In genomic region chr11:33930317-33931021, GRCh38 we compare ENCODE assay signal across 9 cellular contexts. TPM values are rescaled to one million over a fixed set of nuclear protein-coding genes. Genes with fewer than 3 reads are reported as not detected.
DNase-seq lines count a peak whose midpoint lies in the region; ATAC-seq, FAIRE-seq and TF ChIP-seq lines count a peak whose summit lies in the region.
"Had no signal": no experiment of that assay in that cellular context is flagged by ENCODE, and none has a peak within 500 bp of the region (broad histone marks: within the 10 kb centered on the region; RNA-seq: fewer than 3 reads in every experiment).

No MANE protein-coding gene starts in this region.

- no peaks in the 10 kb centered on the region for H3K4me1 ChIP-seq in rectal smooth muscle tissue (ENCODE audit: control insufficient read depth, insufficient read depth, low read length)

- H3K36me3 Mint-ChIP-seq in activated CD4-positive, alpha-beta T cell treated with anti-CD3 and anti-CD28 coated beads for 36 hours (ENCODE audit: low read depth) = no peaks in the 10 kb centered on the region

- POLR2A ChIA-PET in activated CD4-positive, alpha-beta T cell treated with anti-CD3 and anti-CD28 coated beads for 36 hours (lab: Charles Lee) = no interaction called here

- H3K36me3 ChIP-seq in SK-N-MC (ENCODE audit: insufficient read depth, low read length) (no peaks in the 10 kb centered on the region), rectal smooth muscle tissue (ENCODE audit: control insufficient read depth, insufficient read depth, low read length) (no peaks in the 10 kb centered on the region)

- CTCF ChIA-PET in activated CD4-positive, alpha-beta T cell treated with anti-CD3 and anti-CD28 coated beads for 36 hours (lab: Charles Lee) = interaction anchor here (0.5 to 1.6 kb wide), 4 partner anchors 13 to 470 kb away, joined by 3 to 5 read pairs (median 3); no protein-coding TSS in a partner anchor

- DNase-seq in GM12891 (ENCODE audit: insufficient read length, low spot score) = no peak
- peak; percentile 99 for DNase-seq in SK-N-MC (ENCODE audit: low read depth, low spot score)
- peak; percentile 42 for DNase-seq in globus pallidus (ENCODE audit: low spot score)
- no peak for DNase-seq in NCI-H1092 (lab: John Stamatoyannopoulos, UW)
- DNase-seq in activated CD4-positive, alpha-beta T cell treated with anti-CD3 and anti-CD28 coated beads for 36 hours = no peak
- DNase-seq: activated naive CD8-positive, alpha-beta T cell treated with anti-CD3 and anti-CD28 coated beads, Interleukin-2, amount 10 ng/mL, durations not matched to agents 7 days and 5 days had no signal

- FAIRE-seq in GM12891 (lab: Jason Lieb, UNC) = peak; percentile 9

- H3K9me3 ChIP-seq in SK-N-MC (ENCODE audit: low read depth, low read length) = no peaks in the 10 kb centered on the region

- ATAC-seq in activated CD4-positive, alpha-beta T cell treated with anti-CD3 and anti-CD28 coated beads for 36 hours = no peak
- no peak for ATAC-seq in GM18502 (IDR thresholded peaks at IDR 0.05; ENCODE audit: poor library complexity, unreplicated experiment)
- ATAC-seq in GM21390 (IDR thresholded peaks at IDR 0.05; ENCODE audit: unreplicated experiment) = no peak

- H3K9ac ChIP-seq in SK-N-MC (ENCODE audit: insufficient read length) (no peak overlapping the region), rectal smooth muscle tissue (ENCODE audit: low read length) (no peak overlapping the region)

- no peak overlapping the region for H3K4me3 Mint-ChIP-seq in activated CD4-positive, alpha-beta T cell treated with anti-CD3 and anti-CD28 coated beads for 36 hours
- H3K4me3 Mint-ChIP-seq: activated naive CD8-positive, alpha-beta T cell treated with anti-CD3 and anti-CD28 coated beads, Interleukin-2, amount 10 ng/mL, durations not matched to agents 7 days and 5 days had no signal

- no peak for TF ChIP-seq POLR2A in GM12891 (IDR thresholded peaks at IDR 0.05; ENCODE audit: low read depth, low read length)

- peaks cover 18% of the 10 kb centered on the region for H3K27me3 Mint-ChIP-seq in activated CD4-positive, alpha-beta T cell treated with anti-CD3 and anti-CD28 coated beads for 36 hours

- peaks cover 11% of the 10 kb centered on the region for H3K9me3 Mint-ChIP-seq in activated CD4-positive, alpha-beta T cell treated with anti-CD3 and anti-CD28 coated beads for 36 hours (ENCODE audit: low read depth)

- H3K27ac ChIP-seq in SK-N-MC = peak overlapping the region; percentile 90
- peak overlapping the region; percentile 71 for H3K27ac ChIP-seq in rectal smooth muscle tissue (ENCODE audit: low read depth, low read length)

- H3K27ac Mint-ChIP-seq in activated CD4-positive, alpha-beta T cell treated with anti-CD3 and anti-CD28 coated beads for 36 hours = no peak overlapping the region
- H3K27ac Mint-ChIP-seq: activated naive CD8-positive, alpha-beta T cell treated with anti-CD3 and anti-CD28 coated beads, Interleukin-2, amount 10 ng/mL, durations not matched to agents 7 days and 5 days had no signal

- intact Hi-C loops in activated CD4-positive, alpha-beta T cell treated with anti-CD3 and anti-CD28 coated beads for 36 hours (cut with DNase I, micrococcal nuclease) = no loop called here

- no peaks in the 10 kb centered on the region for H3K4me1 Mint-ChIP-seq in activated CD4-positive, alpha-beta T cell treated with anti-CD3 and anti-CD28 coated beads for 36 hours

- H3K4me3 ChIP-seq in SK-N-MC = peak overlapping the region; percentile 61
- H3K4me3 ChIP-seq in rectal smooth muscle tissue (ENCODE audit: low read length) = no peak overlapping the region

- no peaks in the 10 kb centered on the region for H3K27me3 ChIP-seq in rectal smooth muscle tissue (ENCODE audit: control insufficient read depth, insufficient read depth, low read length)

TF ChIP-seq in GM12891, 5 proteins besides CTCF, POLR2A, EP300 and RAD21:
- no peak for TF ChIP-seq PAX5 (IDR thresholded peaks at IDR 0.05; ENCODE audit: insufficient read depth, low read length, severe bottlenecking)
- TF ChIP-seq POLR2AphosphoS5 (IDR thresholded peaks at IDR 0.05; ENCODE audit: low read depth, low read length) = no peak
- no peak for TF ChIP-seq SPI1 (IDR thresholded peaks at IDR 0.05; ENCODE audit: low read depth, low read length)
- no peak for TF ChIP-seq TAF1 (IDR thresholded peaks at IDR 0.05; ENCODE audit: low read depth, low read length)
- TF ChIP-seq POU2F2 (IDR thresholded peaks at IDR 0.05; ENCODE audit: low read depth, low read length) = no peak

RNA-seq across cellular contexts. Expression of gene LMO2, which starts 38.6 kb away (rescaled TPM):
- 24.5 TPM for polyA plus RNA-seq in GM12891 (2012; ENCODE audit: low read depth, missing spikeins)
- total RNA-seq in activated CD4-positive, alpha-beta T cell treated with anti-CD3 and anti-CD28 coated beads for 36 hours = not detected

Comparison
In these comparisons a context has a peak if more than half of its experiments do, and no peak if none do; other contexts are left out.
1. DNase-seq: peak in SK-N-MC (single experiment) and globus pallidus (single experiment); none in GM12891 (single experiment), NCI-H1092 (single experiment) and activated CD4-positive, alpha-beta T cell treated with anti-CD3 and anti-CD28 coated beads for 36 hours (single experiment).